ENCODE assay signal across 13 cellular contexts in the genomic region with DNA sequence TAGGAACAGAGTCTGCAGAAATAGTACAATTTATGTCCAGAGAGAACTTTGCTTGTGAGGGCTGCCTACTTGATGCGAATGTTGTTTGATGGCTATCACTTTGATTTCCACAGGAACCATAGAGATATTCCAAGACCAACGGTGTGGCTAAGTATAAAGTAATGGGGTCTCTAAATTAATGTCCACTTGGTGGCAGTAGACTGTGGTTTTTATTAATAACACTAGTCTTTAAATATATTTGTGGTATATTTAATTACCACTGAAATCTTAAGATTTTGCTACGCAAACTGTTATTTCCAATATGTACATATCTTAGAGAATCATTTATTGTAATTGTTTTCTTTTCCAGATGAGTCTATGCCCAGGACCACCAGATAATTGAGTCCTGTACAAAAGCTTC.
DNase-seq lines count a peak whose midpoint lies in the region; FAIRE-seq and TF ChIP-seq lines count a peak whose summit lies in the region.
"Had no signal": no experiment of that assay in that cellular context is flagged by ENCODE, and none has a peak within 500 bp of the region (broad histone marks: within the 10 kb centered on the region; RNA-seq: fewer than 3 reads in every experiment).

No MANE protein-coding gene starts in this region.

- H3K9me2 ChIP-seq in PC-9 (ENCODE audit: insufficient read depth): no peaks in the 10 kb centered on the region

- no TSS peak for BruUV-seq in PC-9 (replicated peaks; lab: Mats Ljungman, UMichigan)
- no TSS peak for BruUV-seq in endothelial cell of umbilical vein (replicated peaks; lab: Mats Ljungman, UMichigan)

- H3K4me3 ChIP-seq in H7 (ENCODE audit: insufficient read depth, low read depth, low read length) (no peak overlapping the region), PC-9 (no peak overlapping the region), endothelial cell of umbilical vein (replicated peaks in 1 of 3; ENCODE audit: insufficient read depth in 1 of 3, low read depth in 1 of 3, low read length in 3 of 3) (no peak overlapping the region), suprapubic skin (no peak overlapping the region), lower leg skin (ENCODE audit: low read depth, poor library complexity, severe bottlenecking) (no peak overlapping the region)

- H3K79me2 ChIP-seq in PC-9 (ENCODE audit: low read depth): no peaks in the 10 kb centered on the region
- H3K79me2 ChIP-seq in endothelial cell of umbilical vein (ENCODE audit: control insufficient read depth, insufficient read depth, low read length): no peaks in the 10 kb centered on the region

- no peaks in the 10 kb centered on the region for H3K36me3 ChIP-seq in H7 (replicated peaks; ENCODE audit: control insufficient read depth, insufficient read depth, low read length)
- H3K36me3 ChIP-seq in PC-9 (ENCODE audit: low read depth): no peaks in the 10 kb centered on the region
- H3K36me3 ChIP-seq in endothelial cell of umbilical vein (ENCODE audit: control insufficient read depth in 2 of 2, extremely low read depth in 1 of 2, insufficient read depth in 2 of 2, low read length in 2 of 2): no peaks in the 10 kb centered on the region
- H3K36me3 ChIP-seq in suprapubic skin: no peaks in the 10 kb centered on the region

- H3F3A ChIP-seq in PC-9 (ENCODE audit: insufficient read depth, low read depth): no peaks in the 10 kb centered on the region

- H3K9me3 ChIP-seq in PC-9 (ENCODE audit: insufficient read depth, low read depth): peaks cover 3% of the 10 kb centered on the region; the same call in 1 of the 2 replicates
- no peaks in the 10 kb centered on the region for H3K9me3 ChIP-seq in endothelial cell of umbilical vein (replicated peaks; ENCODE audit: control insufficient read depth, insufficient read depth, low read length)
- no peaks in the 10 kb centered on the region for H3K9me3 ChIP-seq in suprapubic skin

- intact Hi-C loops in PC-9 (cut with micrococcal nuclease; ENCODE audit: unreplicated experiment) (no loop called here), endothelial cell of umbilical vein (cut with micrococcal nuclease) (loop anchor here (2.0 to 5.0 kb wide), 2 partner anchors 452 to 1461 kb away; no protein-coding TSS in a partner anchor), lower leg skin (cut with DNase I; ENCODE audit: low total_unique reads) (no loop called here)

- peak; percentile 21 for FAIRE-seq in endothelial cell of umbilical vein (lab: Jason Lieb, UNC)
- FAIRE-seq: colon had no signal

- TF ChIP-seq POLR2A in endothelial cell of umbilical vein (IDR thresholded peaks at IDR 0.05; ENCODE audit: low read depth, low read length) (no peak), suprapubic skin (IDR thresholded peaks at IDR 0.05) (no peak), lower leg skin (IDR thresholded peaks at IDR 0.05) (no peak)

- H2AFZ ChIP-seq in PC-9 (no peak overlapping the region), endothelial cell of umbilical vein (ENCODE audit: low read depth, low read length) (peak overlapping the region; percentile 60)

- dilution Hi-C loops in endothelial cell of umbilical vein (cut with MboI; ENCODE audit: extremely low pct_ligation_motif_present, low sequenced_read_pairs): no loop called here

- no peaks in the 10 kb centered on the region for H3K27me3 ChIP-seq in H7 (ENCODE audit: control insufficient read depth, insufficient read depth, low read length)
- no peaks in the 10 kb centered on the region for H3K27me3 ChIP-seq in PC-9 (ENCODE audit: insufficient read depth, low read depth)
- no peaks in the 10 kb centered on the region for H3K27me3 ChIP-seq in endothelial cell of umbilical vein (ENCODE audit: control insufficient read depth in 2 of 2, insufficient read depth in 2 of 2, low read length in 2 of 2)
- no peaks in the 10 kb centered on the region for H3K27me3 ChIP-seq in suprapubic skin

- H3K9me1 ChIP-seq in endothelial cell of umbilical vein (replicated peaks; ENCODE audit: control insufficient read depth, extremely low read depth, insufficient read depth, low read length): no peaks in the 10 kb centered on the region

- TF ChIP-seq EP300 in suprapubic skin (IDR thresholded peaks at IDR 0.05): no peak

- CTCF ChIA-PET in PC-9 (lab: Charles Lee) (interaction anchor here (0.9 kb wide), 1 partner anchor 37 kb away, joined by 3 read pairs; no protein-coding TSS in a partner anchor), endothelial cell of umbilical vein (lab: Charles Lee) (interaction anchor here (0.8 to 1.4 kb wide), 9 partner anchors 9 to 957 kb away, joined by 3 to 6 read pairs (median 3); no protein-coding TSS in a partner anchor)

- no peaks in the 10 kb centered on the region for H4K20me1 ChIP-seq in PC-9 (ENCODE audit: insufficient read depth)
- no peaks in the 10 kb centered on the region for H4K20me1 ChIP-seq in endothelial cell of umbilical vein (replicated peaks; ENCODE audit: control insufficient read depth, extremely low read depth, insufficient read depth, low read length)

- DNase-seq in H7 (peak; percentile 1), PC-9 (no peak), endothelial cell of umbilical vein (ENCODE audit: low read depth, low spot score) (peak; percentile 61), suprapubic skin (ENCODE audit: low spot score in 2 of 2) (no peak), lower leg skin (ENCODE audit: low spot score in 2 of 2) (no peak), T-helper 9 cell (no peak)
- DNase-seq in activated CD8-positive, alpha-beta memory T cell treated with anti-CD3 and anti-CD28 coated beads for 24 hours: no peak
- DNase-seq: activated T-cell treated with anti-CD3 and anti-CD28 coated beads, Interleukin-2, amount 50 U/mL, for 1 hour; CD4-positive, CD25-positive, alpha-beta regulatory T cell; hippocampal formation; naive thymus-derived CD8-positive, alpha-beta T cell had no signal

- H3K4me2 ChIP-seq in PC-9 (no peak overlapping the region), endothelial cell of umbilical vein (ENCODE audit: insufficient read depth, low read length) (no peak overlapping the region)

- H3K27ac ChIP-seq in 22Rv1 (no peak overlapping the region), PC-9 (no peak overlapping the region), endothelial cell of umbilical vein (ENCODE audit: insufficient read depth, low read depth, low read length) (no peak overlapping the region), suprapubic skin (no peak overlapping the region)

- POLR2A ChIA-PET in PC-9 (lab: Charles Lee; ENCODE audit: unreplicated experiment) (no interaction called here), endothelial cell of umbilical vein (lab: Charles Lee) (no interaction called here)

- no peaks in the 10 kb centered on the region for H3K4me1 ChIP-seq in PC-9 (replicated peaks; ENCODE audit: insufficient read depth)
- H3K4me1 ChIP-seq in endothelial cell of umbilical vein (ENCODE audit: control insufficient read depth, extremely low read depth, insufficient read depth, low read length): no peaks in the 10 kb centered on the region
- H3K4me1 ChIP-seq in suprapubic skin: no peaks in the 10 kb centered on the region

- TF ChIP-seq CTCF in 22Rv1 (IDR thresholded peaks at IDR 0.05) (peak; percentile 71), PC-9 (conservative IDR thresholded peaks at IDR 0.05) (peak; percentile 61), endothelial cell of umbilical vein (IDR thresholded peaks at IDR 0.05; ENCODE audit: extremely low read depth in 1 of 2, insufficient read depth in 1 of 2, low read depth in 1 of 2, low read length in 2 of 2) (peak; percentile 8 to 19), suprapubic skin (IDR thresholded peaks at IDR 0.05) (no peak), lower leg skin (IDR thresholded peaks at IDR 0.05) (no peak)

- H3K9ac ChIP-seq in endothelial cell of umbilical vein (replicated peaks; ENCODE audit: extremely low read depth, insufficient read depth, low read length): no peak overlapping the region

- WGBS in suprapubic skin: 75% methylated on average over 3 of the region's 3 CpGs
- WGBS in lower leg skin, 2 donors: 71 to 73% methylated on average over 3 of the region's 3 CpGs

TF ChIP-seq in endothelial cell of umbilical vein, 7 proteins besides CTCF, POLR2A, EP300 and RAD21:
- TF ChIP-seq FOS (IDR thresholded peaks at IDR 0.05; ENCODE audit: borderline replicate concordance, insufficient read depth, low read length) (no peak), JUN (IDR thresholded peaks at IDR 0.05; ENCODE audit: borderline replicate concordance, insufficient read depth, insufficient read length, low read depth) (no peak)
TF ChIP-seq in endothelial cell of umbilical vein: peak in this region for 0.

Comparison
In these comparisons a context has a peak if more than half of its experiments do, and no peak if none do; other contexts are left out.
1. CTCF ChIP-seq: peak in 22Rv1 (single experiment), PC-9 (single experiment) and endothelial cell of umbilical vein (2 of 2); none in suprapubic skin (0 of 2) and lower leg skin (0 of 3).
2. DNase-seq: peak in H7 (single experiment) and endothelial cell of umbilical vein (single experiment); none in PC-9 (0 of 2), suprapubic skin (0 of 2), activated CD8-positive, alpha-beta memory T cell treated with anti-CD3 and anti-CD28 coated beads for 24 hours (single experiment), lower leg skin (0 of 2) and T-helper 9 cell (single experiment).